In the genomic region with DNA sequence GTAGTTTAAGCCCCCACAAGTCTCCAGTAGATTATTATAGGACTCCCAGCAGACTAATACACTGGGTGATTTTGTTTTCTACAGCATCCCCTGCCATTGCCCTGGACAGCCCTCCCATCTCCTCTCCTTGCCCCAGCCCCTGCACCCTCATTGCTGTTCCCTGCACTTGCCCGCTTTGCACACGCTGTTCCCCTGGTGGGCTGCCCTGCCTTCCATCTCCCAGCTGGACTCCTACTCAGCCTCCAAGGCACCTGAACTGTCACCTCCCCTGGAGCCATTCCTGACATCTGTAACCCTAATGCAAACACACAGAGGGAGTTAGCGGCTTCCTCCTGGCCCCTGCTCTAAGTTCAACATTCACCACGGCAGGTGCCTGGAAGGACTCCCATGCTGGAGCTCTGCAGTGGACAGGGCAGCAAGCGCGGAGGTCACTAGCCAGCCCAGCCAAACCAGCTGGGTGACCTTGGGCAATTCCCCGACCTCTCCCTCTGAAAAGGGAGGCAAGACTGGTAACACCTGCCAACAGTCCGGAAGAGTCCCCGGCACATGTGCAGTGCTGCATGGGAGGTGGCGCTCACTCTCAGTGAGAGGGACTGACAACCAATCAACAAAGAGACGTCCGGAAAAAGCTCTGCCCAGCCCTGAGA, we compare ENCODE assay signal across 10 cellular contexts. TPM values are rescaled to one million over a fixed set of nuclear protein-coding genes. Genes with fewer than 3 reads are reported as not detected.
DNase-seq lines count a peak whose midpoint lies in the region; ATAC-seq and TF ChIP-seq lines count a peak whose summit lies in the region.
"Had no signal": no experiment of that assay in that cellular context is flagged by ENCODE, and none has a peak within 500 bp of the region (broad histone marks: within the 10 kb centered on the region; RNA-seq: fewer than 3 reads in every experiment).

No MANE protein-coding gene starts in this region.

- H3K4me2 ChIP-seq in mammary epithelial cell (ENCODE audit: insufficient read depth, low read depth, low read length), result no peak overlapping the region

- no peak overlapping the region for H2AFZ ChIP-seq in mammary epithelial cell (ENCODE audit: low read depth, low read length)

- peak; percentile 92 to 95 (median 94) for ATAC-seq in right lobe of liver
- ATAC-seq in GM19035 (IDR thresholded peaks at IDR 0.05; ENCODE audit: unreplicated experiment), result no peak

- 71% methylated on average over 12 of the region's 12 CpGs for WGBS in mammary epithelial cell (ENCODE audit: low coverage, missing lambda C conversion rate)
- 20% methylated on average over 7 of the region's 12 CpGs for WGBS in right lobe of liver (ENCODE audit: insufficient coverage, low coverage, low lambda C conversion rate, missing lambda C conversion rate)
- 47% methylated on average over 12 of the region's 12 CpGs; no CpG with 5 or more reads in 1 of the 2 donors for WGBS in transverse colon (ENCODE audit: low coverage in 1 of 2), 2 donors

- no peaks in the 10 kb centered on the region for H4K20me1 ChIP-seq in mammary epithelial cell (ENCODE audit: insufficient read depth, low read length)

- TF ChIP-seq CTCF in mammary epithelial cell (conservative IDR thresholded peaks at IDR 0.05 in 1 of 2, IDR thresholded peaks at IDR 0.05 in 1 of 2; ENCODE audit: extremely low read depth in 1 of 2, insufficient read depth in 1 of 2, low read depth in 1 of 2, low read length in 2 of 2) (no peak), right lobe of liver (IDR thresholded peaks at IDR 0.05) (no peak), transverse colon (IDR thresholded peaks at IDR 0.05) (no peak)

- H3K79me2 ChIP-seq in mammary epithelial cell (ENCODE audit: insufficient read depth, low read length), result no peaks in the 10 kb centered on the region

- no peak overlapping the region for H3K27ac ChIP-seq in mammary epithelial cell (ENCODE audit: insufficient read depth, low read depth, low read length)
- H3K27ac ChIP-seq in right lobe of liver, result peak overlapping the region in 1 of 3 donors; percentile 57
- H3K27ac ChIP-seq in transverse colon, result peak overlapping the region in 3 of 4 donors; percentile 50 to 60 (median 55)

- CTCF ChIA-PET in mammary epithelial cell (lab: Charles Lee; ENCODE audit: low non-redundant PET), result no interaction called here

- TF ChIP-seq POLR2A in right lobe of liver (IDR thresholded peaks at IDR 0.05) (no peak), transverse colon (IDR thresholded peaks at IDR 0.05) (no peak)

- H3K36me3 ChIP-seq in mammary epithelial cell (ENCODE audit: insufficient read depth, low read length), result no peaks in the 10 kb centered on the region
- no peaks in the 10 kb centered on the region for H3K36me3 ChIP-seq in right lobe of liver
- H3K36me3 ChIP-seq in transverse colon, result no peaks in the 10 kb centered on the region

- no TSS peak for BruUV-seq in mammary epithelial cell (replicated peaks; lab: Mats Ljungman, UMichigan)

- dilution Hi-C loops in mammary epithelial cell (cut with HindIII; ENCODE audit: low sequenced_read_pairs), result loop anchor here (5.0 kb wide), 1 partner anchor 85 kb away; no protein-coding TSS in a partner anchor

- no peak for TF ChIP-seq EP300 in transverse colon (IDR thresholded peaks at IDR 0.05; ENCODE audit: low read depth)

- no peaks in the 10 kb centered on the region for H3K9me3 ChIP-seq in mammary epithelial cell (replicated peaks; ENCODE audit: insufficient read depth, low read length)
- H3K9me3 ChIP-seq in right lobe of liver, result no peaks in the 10 kb centered on the region
- no peaks in the 10 kb centered on the region for H3K9me3 ChIP-seq in transverse colon

- DNase-seq in T47D (ENCODE audit: low read depth in 1 of 2, low spot score in 1 of 2) (peak; percentile 72 to 84), mammary epithelial cell (no peak), SHP77 treated with DMSO at 0.1 percent for 48 hours (lab: John Stamatoyannopoulos, UW) (peak; percentile 67), right lobe of liver (peak; percentile 80 to 95 (median 95)), transverse colon (peak; percentile 40), NCI-H1092 treated with DMSO at 0.1 percent for 48 hours (lab: John Stamatoyannopoulos, UW) (no peak), NCI-H128 (lab: John Stamatoyannopoulos, UW; ENCODE audit: unreplicated experiment) (no peak)
- DNase-seq: NCI-H2107 had no signal

- no peaks in the 10 kb centered on the region for H3K4me1 ChIP-seq in mammary epithelial cell (ENCODE audit: insufficient read depth, low read length)
- H3K4me1 ChIP-seq in right lobe of liver, result peaks cover 0 to 18% (median 6%) of the 10 kb centered on the region in 4 donors
- H3K4me1 ChIP-seq in transverse colon, result peaks cover 9 to 20% (median 16%) of the 10 kb centered on the region in 4 donors

- H3K9ac ChIP-seq in mammary epithelial cell (ENCODE audit: insufficient read depth, low read length), result no peak overlapping the region

- intact Hi-C loops in mammary epithelial cell (cut with micrococcal nuclease) (no loop called here), right lobe of liver (cut with DNase I) (no loop called here), transverse colon (cut with DNase I; ENCODE audit: low total_unique reads) (no loop called here)

- H3K27me3 ChIP-seq in mammary epithelial cell (ENCODE audit: insufficient read depth, low read length) (no peaks in the 10 kb centered on the region), right lobe of liver (no peaks in the 10 kb centered on the region), transverse colon (no peaks in the 10 kb centered on the region)

- in situ Hi-C loops in T47D (cut with HindIII; ENCODE audit: low pct_unique_long_range_greater_than_20kb, low sequenced_read_pairs), result no loop called here
- in situ Hi-C loops in mammary epithelial cell (cut with MboI; ENCODE audit: low sequenced_read_pairs in 2 of 2), result no loop called here
- in situ Hi-C loops in transverse colon (cut with MboI; ENCODE audit: low pct_ligation_motif_present in 1 of 4, low pct_unique_long_range_greater_than_20kb in 1 of 4, low sequenced_read_pairs in 3 of 4), result no loop called here

- H3K4me3 ChIP-seq in mammary epithelial cell (replicated peaks in 1 of 3; ENCODE audit: insufficient read depth in 1 of 3, low read depth in 2 of 3, low read length in 3 of 3), result no peak overlapping the region
- H3K4me3 ChIP-seq in right lobe of liver, result no peak overlapping the region
- H3K4me3 ChIP-seq in transverse colon, result no peak overlapping the region
- H3K4me3 ChIP-seq: skin epidermis had no signal

RNA-seq across cellular contexts. Expression of a gene that starts 38.8 kb away (rescaled TPM):
- total RNA-seq in mammary epithelial cell, result 10 to 100 TPM; 15.6 to 32.8 TPM
- 4.0 TPM for polyA plus RNA-seq in mammary epithelial cell
- 11.0 TPM for polyA minus RNA-seq in mammary epithelial cell
- 10 to 100 TPM; 32.1 to 61.3 (median 48.9) TPM for total RNA-seq in right lobe of liver
- 10 to 100 TPM; 24.0 to 43.0 (median 31.8) TPM for total RNA-seq in transverse colon

Comparison
In these comparisons a context has a peak if more than half of its experiments do, and no peak if none do; other contexts are left out.
1. DNase-seq: peak in T47D (2 of 2), SHP77 treated with DMSO at 0.1 percent for 48 hours (single experiment), right lobe of liver (3 of 3) and transverse colon (single experiment); none in mammary epithelial cell (single experiment), NCI-H1092 treated with DMSO at 0.1 percent for 48 hours (single experiment) and NCI-H128 (single experiment).